15 cellular contexts compared by ENCODE assay signal in the genomic region with DNA sequence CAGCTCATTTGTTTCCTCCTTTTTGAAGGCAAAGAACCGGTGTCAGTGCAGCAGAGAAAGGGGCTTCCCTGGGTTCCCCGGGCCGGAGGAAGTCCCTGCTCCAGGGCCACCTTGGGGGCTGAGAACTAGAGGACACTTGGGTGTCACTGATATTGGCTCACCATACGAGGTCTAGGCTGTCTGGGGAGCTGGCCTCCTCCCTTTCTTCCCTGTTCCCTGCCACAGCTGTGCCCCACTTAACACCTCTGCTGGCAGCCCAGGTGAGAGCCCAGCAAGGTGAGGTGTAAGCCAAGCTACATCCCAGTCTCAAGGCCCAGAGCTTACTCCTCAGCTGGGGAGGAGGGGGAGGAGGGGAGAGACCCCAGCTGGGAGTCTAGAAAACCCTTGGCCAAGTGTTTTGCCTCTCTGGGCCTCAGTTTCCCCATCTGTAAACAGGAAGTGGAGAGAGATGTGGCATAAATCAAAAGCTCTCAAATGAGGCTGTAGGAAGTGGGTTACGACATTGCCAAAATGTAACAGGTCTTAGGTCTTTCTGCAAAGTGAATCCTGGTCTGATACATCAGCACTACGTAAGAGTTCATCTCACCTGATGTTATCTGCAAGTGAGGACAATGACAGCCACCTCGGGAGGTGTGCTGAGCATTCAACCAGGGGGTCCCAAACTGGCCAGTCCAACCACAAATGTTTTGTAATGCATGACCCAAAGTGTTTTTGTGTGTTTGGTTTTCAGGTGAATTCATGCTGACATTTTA. TPM values are rescaled to one million over a fixed set of nuclear protein-coding genes. Genes with fewer than 3 reads are reported as not detected.
"Had no signal": no experiment of that assay in that cellular context is flagged by ENCODE, and none has a peak within 500 bp of the region (broad histone marks: within the 10 kb centered on the region; RNA-seq: fewer than 3 reads in every experiment).

No MANE protein-coding gene starts in this region.

- H3K9me3 Mint-ChIP-seq: stimulated activated naive B cell treated with anti-CD40 and anti-IgM and Interleukin-4, amounts not matched to agents 10 μg/mL and 1 μg/mL and 100 μg/mL, for 72 hours; T-helper 1 cell treated with Interleukin-12 subunit alpha and Interleukin-12 subunit beta and Interleukin-4 antibody, amounts not matched to agents 30 μg/mL and 1 μg/mL, for 36 hours had no signal

- H3K9ac ChIP-seq: SK-N-SH had no signal

- H3K9me2 ChIP-seq: SK-N-SH had no signal

- H3K4me3 Mint-ChIP-seq: stimulated activated naive B cell treated with anti-CD40 and anti-IgM and Interleukin-4, amounts not matched to agents 10 μg/mL and 1 μg/mL and 100 μg/mL, for 72 hours; T-helper 1 cell treated with Interleukin-12 subunit alpha and Interleukin-12 subunit beta and Interleukin-4 antibody, amounts not matched to agents 30 μg/mL and 1 μg/mL, for 36 hours had no signal

- H3K27me3 ChIP-seq: right lobe of liver had no signal

- H3K36me3 ChIP-seq: gastroesophageal sphincter, prostate gland, right lobe of liver, transverse colon had no signal

- H3K4me2 ChIP-seq: SK-N-SH had no signal

- H3K9me3 ChIP-seq: gastroesophageal sphincter, prostate gland, right lobe of liver, SK-N-SH, transverse colon had no signal

- H3K4me3 ChIP-seq: coronary artery, gastroesophageal sphincter, prostate gland, right lobe of liver, transverse colon had no signal

- DNase-seq: activated CD4-positive, CD25-positive, alpha-beta regulatory T cell; activated naive CD4-positive, alpha-beta T cell; activated T-cell treated with anti-CD3 and anti-CD28 coated beads, Interleukin-2, amount 50 U/mL, for 48 hours; effector CD8-positive, alpha-beta T cell; right lobe of liver; SK-N-SH; stimulated activated naive B cell treated with anti-CD40 and anti-IgM and Interleukin-4, amounts not matched to agents 10 μg/mL and 1 μg/mL and 100 μg/mL, for 72 hours; transverse colon had no signal

- H3K27ac ChIP-seq: coronary artery, gastroesophageal sphincter, prostate gland, right lobe of liver, transverse colon had no signal

- H3K27ac Mint-ChIP-seq: T-helper 1 cell treated with Interleukin-12 subunit alpha and Interleukin-12 subunit beta and Interleukin-4 antibody, amounts not matched to agents 30 μg/mL and 1 μg/mL, for 36 hours had no signal

- ATAC-seq: gastroesophageal sphincter, right lobe of liver had no signal

RNA-seq across cellular contexts. Expression of gene RASAL1, which starts 25.5 kb away (rescaled TPM):
- total RNA-seq: cardiac septum, subcutaneous adipose tissue had no signal
- polyA plus RNA-seq: SK-N-SH had no signal

RNA-seq across cellular contexts. Expression of gene CFAP73, which starts 39.5 kb away (rescaled TPM):
- total RNA-seq: cardiac septum, epithelial cell of proximal tubule, gastroesophageal sphincter, subcutaneous adipose tissue, transverse colon had no signal
- polyA plus RNA-seq: SK-N-SH had no signal

RNA-seq across cellular contexts. Expression of gene DTX1, which starts 53.5 kb away (rescaled TPM):
- total RNA-seq: epithelial cell of proximal tubule had no signal
